ENCODE assay signal across 23 cellular contexts in genomic region chrX:20233336-20233735, GRCh38.
"Had no signal": no experiment of that assay in that cellular context is flagged by ENCODE, and none has a peak within 500 bp of the region (broad histone marks: within the 10 kb centered on the region; RNA-seq: fewer than 3 reads in every experiment).

No MANE protein-coding gene starts in this region.

- H3K4me3 ChIP-seq: left ventricle myocardium inferior, lung, mucosa of descending colon, ovary, right atrium auricular region, skin epidermis, suprapubic skin, thoracic aorta, tibial artery, upper lobe of right lung had no signal

- ATAC-seq: mucosa of descending colon; naive thymus-derived CD4-positive, alpha-beta T cell; natural killer cell treated with Interleukin-12 subunit alpha and Interleukin-12 subunit beta and Interleukin-15 and Interleukin-18, amount 100 ng/mL, for 72 hours; sciatic nerve; upper lobe of right lung had no signal

- H3K4me3 Mint-ChIP-seq: naive thymus-derived CD4-positive, alpha-beta T cell; natural killer cell treated with Interleukin-12 subunit alpha and Interleukin-12 subunit beta and Interleukin-15 and Interleukin-18, amount 100 ng/mL, for 72 hours; stimulated activated naive CD8-positive, alpha-beta T cell treated with anti-CD3 and anti-CD28 coated beads, Interleukin-15, Interleukin-2, amounts not matched to agents 100 ng/mL and 50 ng/mL, for 24 hours had no signal

- H3K27me3 ChIP-seq: ovary, right atrium auricular region, suprapubic skin, tibial artery, upper lobe of right lung had no signal

- H3K27ac ChIP-seq: left ventricle myocardium inferior, ovary, right atrium auricular region, skin epidermis, suprapubic skin, thoracic aorta, tibial artery, upper lobe of right lung had no signal

- H3K4me1 ChIP-seq: left ventricle myocardium inferior, right atrium auricular region, suprapubic skin, tibial artery, upper lobe of right lung had no signal

- H3K9me3 ChIP-seq: mucosa of descending colon, ovary, suprapubic skin, thoracic aorta, tibial artery, upper lobe of right lung had no signal

- H3K36me3 ChIP-seq: ovary, right atrium auricular region, suprapubic skin, thoracic aorta, tibial artery, upper lobe of right lung had no signal

- H3K9me3 Mint-ChIP-seq: natural killer cell treated with Interleukin-12 subunit alpha and Interleukin-12 subunit beta and Interleukin-15 and Interleukin-18, amount 100 ng/mL, for 72 hours; stimulated activated naive CD8-positive, alpha-beta T cell treated with anti-CD3 and anti-CD28 coated beads, Interleukin-15, Interleukin-2, amounts not matched to agents 100 ng/mL and 50 ng/mL, for 24 hours had no signal

- H3K27me3 Mint-ChIP-seq: naive thymus-derived CD4-positive, alpha-beta T cell; progenitor cell of endocrine pancreas; stimulated activated naive CD8-positive, alpha-beta T cell treated with anti-CD3 and anti-CD28 coated beads, Interleukin-15, Interleukin-2, amounts not matched to agents 100 ng/mL and 50 ng/mL, for 24 hours had no signal

- H3K27ac Mint-ChIP-seq: natural killer cell treated with Interleukin-12 subunit alpha and Interleukin-12 subunit beta and Interleukin-15 and Interleukin-18, amount 100 ng/mL, for 72 hours; progenitor cell of endocrine pancreas; stimulated activated naive CD8-positive, alpha-beta T cell treated with anti-CD3 and anti-CD28 coated beads, Interleukin-15, Interleukin-2, amounts not matched to agents 100 ng/mL and 50 ng/mL, for 24 hours had no signal

- DNase-seq: islet precursor cell; left ventricle myocardium inferior; midbrain; mucosa of descending colon; naive thymus-derived CD4-positive, alpha-beta T cell; ovary; stimulated activated CD4-positive, alpha-beta T cell treated with anti-CD3 and anti-CD28 coated beads, Interleukin-12 subunit alpha, Interleukin-12 subunit beta, amount 100 ng/mL, for 4 hours; stimulated activated CD4-positive, alpha-beta T cell treated with anti-CD3 and anti-CD28 coated beads, Interleukin-15, amount 100 ng/mL, for 24 hours; stimulated activated CD4-positive, alpha-beta T cell treated with anti-CD3 and anti-CD28 coated beads, Interleukin-2, amount 100 ng/mL, for 24 hours; stimulated activated CD4-positive, alpha-beta T cell treated with anti-CD3 and anti-CD28 coated beads, Interleukin-4, amount 100 ng/mL, for 1 hour; stimulated activated naive CD4-positive, alpha-beta T cell; tibial artery; trophoblast cell; upper lobe of right lung had no signal
